Comparison of ENCODE assay signal across 1 cellular context in genomic region chr7:100382490-100382853, GRCh38.
TF ChIP-seq lines count a peak whose summit lies in the region.

No MANE protein-coding gene starts in this region.

TF ChIP-seq in K562, 482 proteins besides CTCF, POLR2A, EP300 and RAD21:
- TF ChIP-seq SP1 (CRISPR knock-in tag; IDR thresholded peaks at IDR 0.05) (0 out of 2 replicates have a peak, but pooled peaks have one; percentile 35), NFYB (IDR thresholded peaks at IDR 0.05; ENCODE audit: extremely low read depth, insufficient read length) (peak; percentile 86), ZNF316 (IDR thresholded peaks at IDR 0.05) (peak; percentile 50), FOS (IDR thresholded peaks at IDR 0.05; ENCODE audit: extremely low read depth, insufficient read length) (peak; percentile 0), MEIS2 (IDR thresholded peaks at IDR 0.05; ENCODE audit: partially characterized antibody) (peak; percentile 10), C11orf30 (IDR thresholded peaks at IDR 0.05; ENCODE audit: low read depth) (0 out of 2 replicates have a peak, but pooled peaks have one; percentile 43), PKNOX1 (IDR thresholded peaks at IDR 0.05) (peak; percentile 41; the same call in 1 of the 2 replicates), RBM25 (IDR thresholded peaks at IDR 0.05; ENCODE audit: low read depth, low read length, severe bottlenecking) (peak; percentile 53)
TF ChIP-seq in K562: peak in this region for 8; not testable (repeated sequence) for 474.
